In the genomic region with DNA sequence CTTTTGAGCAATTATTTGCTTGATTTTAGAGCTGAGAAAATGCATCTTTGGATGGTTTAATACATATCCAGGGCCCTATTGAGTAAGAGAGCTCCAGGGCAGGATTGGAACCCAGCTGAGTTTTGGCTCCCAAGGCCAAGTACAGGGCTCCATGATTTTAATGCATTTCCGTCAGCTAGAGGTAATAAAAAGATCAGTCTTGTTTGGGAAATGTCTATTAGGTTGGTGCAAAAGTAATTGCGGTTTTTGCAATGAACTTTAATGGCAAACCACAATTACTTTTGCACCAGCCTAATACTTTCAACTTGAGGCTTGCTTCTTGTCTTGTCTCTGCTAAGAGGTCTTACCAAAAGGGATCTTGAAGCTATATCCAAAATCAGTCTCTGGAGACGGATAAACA, we compare ENCODE assay signal across 2 cellular contexts.
TF ChIP-seq lines count a peak whose summit lies in the region.

No MANE protein-coding gene starts in this region.

TF ChIP-seq in HepG2, 621 proteins besides CTCF, POLR2A, EP300 and RAD21:
- TF ChIP-seq BHLHE40 (IDR thresholded peaks at IDR 0.05; ENCODE audit: low read length) (no peak), ZNF850 (CRISPR knock-in tag; conservative IDR thresholded peaks at IDR 0.05) (no peak), RFX1 (IDR thresholded peaks at IDR 0.05) (no peak)
- TF ChIP-seq, protein P1, sequence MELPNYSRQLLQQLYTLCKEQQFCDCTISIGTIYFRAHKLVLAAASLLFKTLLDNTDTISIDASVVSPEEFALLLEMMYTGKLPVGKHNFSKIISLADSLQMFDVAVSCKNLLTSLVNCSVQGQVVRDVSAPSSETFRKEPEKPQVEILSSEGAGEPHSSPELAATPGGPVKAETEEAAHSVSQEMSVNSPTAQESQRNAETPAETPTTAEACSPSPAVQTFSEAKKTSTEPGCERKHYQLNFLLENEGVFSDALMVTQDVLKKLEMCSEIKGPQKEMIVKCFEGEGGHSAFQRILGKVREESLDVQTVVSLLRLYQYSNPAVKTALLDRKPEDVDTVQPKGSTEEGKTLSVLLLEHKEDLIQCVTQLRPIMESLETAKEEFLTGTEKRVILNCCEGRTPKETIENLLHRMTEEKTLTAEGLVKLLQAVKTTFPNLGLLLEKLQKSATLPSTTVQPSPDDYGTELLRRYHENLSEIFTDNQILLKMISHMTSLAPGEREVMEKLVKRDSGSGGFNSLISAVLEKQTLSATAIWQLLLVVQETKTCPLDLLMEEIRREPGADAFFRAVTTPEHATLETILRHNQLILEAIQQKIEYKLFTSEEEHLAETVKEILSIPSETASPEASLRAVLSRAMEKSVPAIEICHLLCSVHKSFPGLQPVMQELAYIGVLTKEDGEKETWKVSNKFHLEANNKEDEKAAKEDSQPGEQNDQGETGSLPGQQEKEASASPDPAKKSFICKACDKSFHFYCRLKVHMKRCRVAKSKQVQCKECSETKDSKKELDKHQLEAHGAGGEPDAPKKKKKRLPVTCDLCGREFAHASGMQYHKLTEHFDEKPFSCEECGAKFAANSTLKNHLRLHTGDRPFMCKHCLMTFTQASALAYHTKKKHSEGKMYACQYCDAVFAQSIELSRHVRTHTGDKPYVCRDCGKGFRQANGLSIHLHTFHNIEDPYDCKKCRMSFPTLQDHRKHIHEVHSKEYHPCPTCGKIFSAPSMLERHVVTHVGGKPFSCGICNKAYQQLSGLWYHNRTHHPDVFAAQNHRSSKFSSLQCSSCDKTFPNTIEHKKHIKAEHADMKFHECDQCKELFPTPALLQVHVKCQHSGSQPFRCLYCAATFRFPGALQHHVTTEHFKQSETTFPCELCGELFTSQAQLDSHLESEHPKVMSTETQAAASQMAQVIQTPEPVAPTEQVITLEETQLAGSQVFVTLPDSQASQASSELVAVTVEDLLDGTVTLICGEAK (IDR thresholded peaks at IDR 0.05), result peak; percentile 95
- TF ChIP-seq, protein P1 (CRISPR knock-in tag; IDR thresholded peaks at IDR 0.05), result no peak
TF ChIP-seq in HepG2: peak in this region for 1.

TF ChIP-seq in K562, 482 proteins besides CTCF, POLR2A, EP300 and RAD21:
- TF ChIP-seq RFX7 (CRISPR knock-in tag; IDR thresholded peaks at IDR 0.05) (no peak), ZKSCAN1 (IDR thresholded peaks at IDR 0.05; ENCODE audit: low read depth, low read length) (no peak), NFE2 (IDR thresholded peaks at IDR 0.05; ENCODE audit: low read depth) (no peak)
- TF ChIP-seq, protein P1 (IDR thresholded peaks at IDR 0.05), result peak; percentile 51; the same call in 1 of the 2 replicates
- TF ChIP-seq, protein P1 (CRISPR knock-in tag; IDR thresholded peaks at IDR 0.05), result no peak
